32 cellular contexts compared by ENCODE assay signal in genomic region chr12:3305904-3306619, GRCh38.
"Had no signal": no experiment of that assay in that cellular context is flagged by ENCODE, and none has a peak within 500 bp of the region (broad histone marks: within the 10 kb centered on the region; RNA-seq: fewer than 3 reads in every experiment).

No MANE protein-coding gene starts in this region.

- DNase-seq: activated CD4-positive, alpha-beta memory T cell treated with anti-CD3 and anti-CD28 coated beads, Interleukin-2, amount 10 ng/mL, durations not matched to agents 7 days and 5 days; activated CD4-positive, alpha-beta T cell treated with anti-CD3 and anti-CD28 coated beads for 4 hours; activated CD4-positive, alpha-beta T cell treated with anti-CD3 and anti-CD28 coated beads, Interleukin-2, amount 10 ng/mL, durations not matched to agents 7 days and 5 days; activated CD4-positive, alpha-beta T cell treated with anti-CD3 and anti-CD28 coated beads, Interleukin-2, amount 50 U/mL, for 4 hours; activated CD4-positive, CD25-positive, alpha-beta regulatory T cell; activated CD4-positive, CD25-positive, alpha-beta regulatory T cell treated with anti-CD3 and anti-CD28 coated beads, Interleukin-2, amount 50 U/mL, for 72 hours; activated CD8-positive, alpha-beta memory T cell treated with anti-CD3 and anti-CD28 coated beads, Interleukin-2, amount 50 U/mL, for 48 hours; activated gamma-delta T cell; activated naive CD4-positive, alpha-beta T cell; activated naive CD4-positive, alpha-beta T cell treated with anti-CD3 and anti-CD28 coated beads, Interleukin-2, amount 50 U/mL, for 16 hours; activated T-cell treated with anti-CD3 and anti-CD28 coated beads for 4 hours; activated T-cell treated with anti-CD3 and anti-CD28 coated beads, Interleukin-2, amount 50 U/mL, for 24 hours; activated T-cell treated with anti-CD3 and anti-CD28 coated beads, Interleukin-2, amount 50 U/mL, for 72 hours; amniotic stem cell; aorta; body of pancreas; central memory CD4-positive, alpha-beta T cell; cerebellar nuclear complex; effector CD4-positive, alpha-beta T cell; effector memory CD8-positive, alpha-beta T cell; erythroblast; foreskin keratinocyte; gastrocnemius medialis; head of caudate nucleus; T-helper 1 cell; T-helper 17 cell; T1000 had no signal

- H3K4me1 Mint-ChIP-seq: activated CD4-positive, alpha-beta memory T cell treated with anti-CD3 and anti-CD28 coated beads, Interleukin-2, amount 10 ng/mL, durations not matched to agents 7 days and 5 days; activated CD4-positive, alpha-beta T cell treated with anti-CD3 and anti-CD28 coated beads, Interleukin-2, amount 10 ng/mL, durations not matched to agents 7 days and 5 days; T-helper 17 cell had no signal

- ATAC-seq: activated T-cell treated with anti-CD3 and anti-CD28 coated beads, Interleukin-2, amount 50 U/mL, for 72 hours; body of pancreas; effector memory CD8-positive, alpha-beta T cell; foreskin keratinocyte; gastrocnemius medialis; T-helper 17 cell had no signal

- H3K4me3 Mint-ChIP-seq: activated CD4-positive, alpha-beta memory T cell treated with anti-CD3 and anti-CD28 coated beads, Interleukin-2, amount 10 ng/mL, durations not matched to agents 7 days and 5 days; activated CD4-positive, alpha-beta T cell treated with anti-CD3 and anti-CD28 coated beads, Interleukin-2, amount 10 ng/mL, durations not matched to agents 7 days and 5 days; activated naive CD8-positive, alpha-beta T cell; activated T-cell treated with anti-CD3 and anti-CD28 coated beads, Interleukin-2, amount 50 U/mL, for 24 hours; activated T-cell treated with anti-CD3 and anti-CD28 coated beads, Interleukin-2, amount 50 U/mL, for 72 hours; dendritic cell treated with granulocyte-macrophage colony-stimulating factor and Interleukin-4, amounts not matched to agents 40 ng/mL and 50 ng/mL, for 4 days; effector memory CD8-positive, alpha-beta T cell; T-helper 17 cell; T-helper 2 cell treated with Interferon-gamma antibody and Interleukin-4, amounts not matched to agents 5 μg/mL and 100 μg/mL, for 36 hours had no signal

- H3K9me3 Mint-ChIP-seq: activated CD4-positive, alpha-beta memory T cell treated with anti-CD3 and anti-CD28 coated beads, Interleukin-2, amount 10 ng/mL, durations not matched to agents 7 days and 5 days; activated CD4-positive, alpha-beta T cell treated with anti-CD3 and anti-CD28 coated beads, Interleukin-2, amount 10 ng/mL, durations not matched to agents 7 days and 5 days; activated T-cell treated with anti-CD3 and anti-CD28 coated beads, Interleukin-2, amount 50 U/mL, for 24 hours; activated T-cell treated with anti-CD3 and anti-CD28 coated beads, Interleukin-2, amount 50 U/mL, for 72 hours; dendritic cell treated with granulocyte-macrophage colony-stimulating factor and Interleukin-4, amounts not matched to agents 40 ng/mL and 50 ng/mL, for 4 days; effector memory CD8-positive, alpha-beta T cell; T-helper 2 cell treated with Interferon-gamma antibody and Interleukin-4, amounts not matched to agents 5 μg/mL and 100 μg/mL, for 36 hours had no signal

- H3K27ac Mint-ChIP-seq: activated CD4-positive, alpha-beta memory T cell treated with anti-CD3 and anti-CD28 coated beads, Interleukin-2, amount 10 ng/mL, durations not matched to agents 7 days and 5 days; activated CD4-positive, alpha-beta T cell treated with anti-CD3 and anti-CD28 coated beads, Interleukin-2, amount 10 ng/mL, durations not matched to agents 7 days and 5 days; activated naive CD8-positive, alpha-beta T cell; activated T-cell treated with anti-CD3 and anti-CD28 coated beads, Interleukin-2, amount 50 U/mL, for 24 hours; activated T-cell treated with anti-CD3 and anti-CD28 coated beads, Interleukin-2, amount 50 U/mL, for 72 hours; dendritic cell treated with granulocyte-macrophage colony-stimulating factor and Interleukin-4, amounts not matched to agents 40 ng/mL and 50 ng/mL, for 4 days; effector memory CD8-positive, alpha-beta T cell; T-helper 17 cell; T-helper 2 cell treated with Interferon-gamma antibody and Interleukin-4, amounts not matched to agents 5 μg/mL and 100 μg/mL, for 36 hours had no signal

- H3K36me3 Mint-ChIP-seq: activated naive CD8-positive, alpha-beta T cell had no signal

- H3K27me3 Mint-ChIP-seq: activated CD4-positive, alpha-beta memory T cell treated with anti-CD3 and anti-CD28 coated beads, Interleukin-2, amount 10 ng/mL, durations not matched to agents 7 days and 5 days; activated CD4-positive, alpha-beta T cell treated with anti-CD3 and anti-CD28 coated beads, Interleukin-2, amount 10 ng/mL, durations not matched to agents 7 days and 5 days had no signal

- H3K27ac ChIP-seq: body of pancreas, coronary artery, esophagus muscularis mucosa, foreskin keratinocyte, gastrocnemius medialis had no signal
